In genomic region chr3:66441692-66442091, GRCh38 we compare ENCODE assay signal across 11 cellular contexts. TPM values are rescaled to one million over a fixed set of nuclear protein-coding genes. Genes with fewer than 3 reads are reported as not detected.
A peak's percentile ranks its signal among the peaks of the same experiment; 100 is the strongest.
DNase-seq lines count a peak whose midpoint lies in the region; ATAC-seq and TF ChIP-seq lines count a peak whose summit lies in the region.
"Had no signal": no experiment of that assay in that cellular context is flagged by ENCODE, and none has a peak within 500 bp of the region (broad histone marks: within the 10 kb centered on the region; RNA-seq: fewer than 3 reads in every experiment).

No MANE protein-coding gene starts in this region.

- WGBS in esophagus squamous epithelium, 2 donors = 88 to 93% methylated on average over 6 of the region's 6 CpGs
- 78 to 83% (median 83%) methylated on average over 6 of the region's 6 CpGs for WGBS in psoas muscle, 3 donors

- TF ChIP-seq CTCF in C4-2B (conservative IDR thresholded peaks at IDR 0.05) (no peak), RWPE2 (IDR thresholded peaks at IDR 0.05; ENCODE audit: poor library complexity, severe bottlenecking) (no peak), esophagus squamous epithelium (IDR thresholded peaks at IDR 0.05) (no peak), psoas muscle (IDR thresholded peaks at IDR 0.05) (no peak)

- no peak for DNase-seq in RWPE2 (ENCODE audit: low spot score)
- no peak for DNase-seq in esophagus squamous epithelium (lab: John Stamatoyannopoulos, UW)
- no peak for DNase-seq in psoas muscle
- DNase-seq in effector CD8-positive, alpha-beta T cell (lab: John Stamatoyannopoulos, UW) = no peak
- no peak for DNase-seq in activated CD8-positive, alpha-beta memory T cell treated with anti-CD3 and anti-CD28 coated beads for 24 hours
- DNase-seq in T-helper 1 cell = no peak
- no peak for DNase-seq in AML-193 (lab: John Stamatoyannopoulos, UW)
- DNase-seq: cortex of kidney had no signal

- H3K4me1 ChIP-seq in RWPE2 (ENCODE audit: insufficient read depth, poor library complexity, severe bottlenecking) (peaks cover 40% of the 10 kb centered on the region), esophagus squamous epithelium (peaks cover 11 to 73% (median 50%) of the 10 kb centered on the region in 3 donors), psoas muscle (peaks cover 64% of the 10 kb centered on the region)

- ATAC-seq in RWPE2 (ENCODE audit: low read depth) (no peak), psoas muscle (peak in 1 of 4 donors; percentile 12)
- ATAC-seq: natural killer cell treated with Interleukin-12 subunit alpha and Interleukin-12 subunit beta and Interleukin-15 and Interleukin-18, amount 100 ng/mL, for 72 hours had no signal

- H3K27ac ChIP-seq in C4-2B (peak overlapping the region; percentile 83), RWPE2 (ENCODE audit: poor library complexity, severe bottlenecking) (peak overlapping the region; percentile 87), esophagus squamous epithelium (peak overlapping the region; percentile 74 to 81 (median 79)), psoas muscle (peak overlapping the region; percentile 91)

- H3K36me3 ChIP-seq in RWPE2 (ENCODE audit: low read depth) = no peaks in the 10 kb centered on the region
- H3K36me3 ChIP-seq in esophagus squamous epithelium = no peaks in the 10 kb centered on the region
- H3K36me3 ChIP-seq in psoas muscle (ENCODE audit: insufficient read depth in 1 of 2, low read depth in 1 of 2) = no peaks in the 10 kb centered on the region
- H3K36me3 ChIP-seq: BE2C had no signal

- H3K27me3 ChIP-seq in RWPE2 (ENCODE audit: insufficient read depth, poor library complexity, severe bottlenecking) (no peaks in the 10 kb centered on the region), esophagus squamous epithelium (no peaks in the 10 kb centered on the region), psoas muscle (ENCODE audit: insufficient read depth in 3 of 3, low read length in 2 of 3) (no peaks in the 10 kb centered on the region)
- H3K27me3 ChIP-seq: BE2C had no signal

- TF ChIP-seq POLR2A in esophagus squamous epithelium (IDR thresholded peaks at IDR 0.05) = no peak

- no peak overlapping the region for H3K4me3 ChIP-seq in RWPE2 (ENCODE audit: severe bottlenecking)
- H3K4me3 ChIP-seq in esophagus squamous epithelium = no peak overlapping the region
- no peak overlapping the region for H3K4me3 ChIP-seq in psoas muscle

- intact Hi-C loops in esophagus squamous epithelium (cut with DNase I) (no loop called here), psoas muscle (cut with DNase I) (no loop called here)

- H3K9me3 ChIP-seq in RWPE2 (ENCODE audit: severe bottlenecking) (no peaks in the 10 kb centered on the region), esophagus squamous epithelium (no peaks in the 10 kb centered on the region), psoas muscle (no peaks in the 10 kb centered on the region)
- H3K9me3 ChIP-seq: BE2C had no signal

RNA-seq across cellular contexts. Expression of gene LRIG1, which starts 59.1 kb away (rescaled TPM):
- 10 to 100 TPM in 3 of 4 donors, 1 to 10 TPM in 1; 7.5 to 30.5 (median 15.1) TPM for total RNA-seq in esophagus squamous epithelium
- 100 to 1,000 TPM in 1 of 4 donors, 10 to 100 TPM in 3; 41.1 to 119 (median 49.8) TPM for total RNA-seq in psoas muscle
- 10 to 100 TPM in 2 of 3 donors, 1 to 10 TPM in 1; 9.8 to 29.4 (median 29.0) TPM for polyA plus RNA-seq in psoas muscle
